In the genomic region with DNA sequence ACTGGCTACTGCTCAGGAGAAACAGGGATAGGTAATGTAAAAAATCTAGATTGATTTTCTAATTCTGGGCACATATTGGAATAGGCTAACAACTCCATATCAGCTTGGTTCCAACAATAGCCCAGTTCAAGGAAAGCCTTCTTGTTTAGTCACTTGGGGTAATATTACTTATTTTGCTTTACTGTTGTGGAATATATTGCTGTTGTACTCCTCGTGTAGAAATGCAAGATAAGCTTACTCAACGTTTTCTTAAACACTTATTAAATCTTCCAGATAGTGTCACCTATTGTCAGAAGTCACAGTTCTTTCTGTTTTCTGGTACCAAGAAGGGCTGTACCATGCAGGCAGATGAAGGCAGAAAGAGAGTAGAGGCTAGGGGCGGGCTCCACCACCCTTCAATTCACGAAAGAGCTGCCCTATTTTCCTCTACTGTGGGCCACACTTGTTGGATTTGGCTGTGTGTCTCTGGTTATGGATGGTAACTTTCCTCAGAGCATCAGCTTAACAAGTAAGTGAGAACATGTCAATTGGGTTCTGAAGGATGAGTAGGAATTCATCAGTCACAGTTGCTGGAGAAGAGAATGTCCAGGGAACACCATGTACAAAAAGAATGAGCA, we compare ENCODE assay signal across 24 cellular contexts. TPM values are rescaled to one million over a fixed set of nuclear protein-coding genes. Genes with fewer than 3 reads are reported as not detected.
DNase-seq lines count a peak whose midpoint lies in the region; ATAC-seq and TF ChIP-seq lines count a peak whose summit lies in the region.
"Had no signal": no experiment of that assay in that cellular context is flagged by ENCODE, and none has a peak within 500 bp of the region (broad histone marks: within the 10 kb centered on the region; RNA-seq: fewer than 3 reads in every experiment).

No MANE protein-coding gene starts in this region.

- intact Hi-C loops in dorsolateral prefrontal cortex (cut with DNase I), result no loop called here

- H3K27me3 Mint-ChIP-seq in activated CD8-positive, alpha-beta T cell treated with anti-CD3 and anti-CD28 coated beads, Interleukin-2, amount 10 ng/mL, durations not matched to agents 7 days and 5 days (ENCODE audit: low read depth), result peaks cover 2% of the 10 kb centered on the region

- H3K27ac Mint-ChIP-seq in activated CD8-positive, alpha-beta T cell treated with anti-CD3 and anti-CD28 coated beads, Interleukin-2, amount 10 ng/mL, durations not matched to agents 7 days and 5 days, result no peak overlapping the region

- CTCF ChIA-PET in activated CD8-positive, alpha-beta T cell treated with anti-CD3 and anti-CD28 coated beads, Interleukin-2, amount 10 ng/mL, durations not matched to agents 7 days and 5 days (lab: Charles Lee), result no interaction called here

- no peaks in the 10 kb centered on the region for H3K4me1 Mint-ChIP-seq in activated CD8-positive, alpha-beta T cell treated with anti-CD3 and anti-CD28 coated beads, Interleukin-2, amount 10 ng/mL, durations not matched to agents 7 days and 5 days (ENCODE audit: low read depth)
- H3K4me1 Mint-ChIP-seq: CD14-positive monocyte; CD8-positive, alpha-beta memory T cell had no signal

- POLR2A ChIA-PET in activated CD8-positive, alpha-beta T cell treated with anti-CD3 and anti-CD28 coated beads, Interleukin-2, amount 10 ng/mL, durations not matched to agents 7 days and 5 days (lab: Charles Lee), result no interaction called here

- H3K27me3 ChIP-seq in dorsolateral prefrontal cortex, result no peaks in the 10 kb centered on the region
- H3K27me3 ChIP-seq: BE2C, MG63 had no signal

- no peak for ATAC-seq in activated CD8-positive, alpha-beta T cell treated with anti-CD3 and anti-CD28 coated beads, Interleukin-2, amount 10 ng/mL, durations not matched to agents 7 days and 5 days
- ATAC-seq in GM19467 (IDR thresholded peaks at IDR 0.05; ENCODE audit: unreplicated experiment), result no peak

- TF ChIP-seq CTCF in dorsolateral prefrontal cortex (IDR thresholded peaks at IDR 0.05 in 54 of 56, conservative IDR thresholded peaks at IDR 0.05 in 2 of 56; ENCODE audit: low read depth in 1 of 56, partially characterized antibody in 56 of 56), result no peak

- no peak overlapping the region for H3K4me3 Mint-ChIP-seq in activated CD8-positive, alpha-beta T cell treated with anti-CD3 and anti-CD28 coated beads, Interleukin-2, amount 10 ng/mL, durations not matched to agents 7 days and 5 days
- H3K4me3 Mint-ChIP-seq: CD14-positive monocyte; CD8-positive, alpha-beta memory T cell had no signal

- no peaks in the 10 kb centered on the region for H3K9me3 Mint-ChIP-seq in activated CD8-positive, alpha-beta T cell treated with anti-CD3 and anti-CD28 coated beads, Interleukin-2, amount 10 ng/mL, durations not matched to agents 7 days and 5 days (ENCODE audit: insufficient read depth)
- H3K9me3 Mint-ChIP-seq: CD14-positive monocyte; CD8-positive, alpha-beta memory T cell had no signal

- no peaks in the 10 kb centered on the region for H3K36me3 Mint-ChIP-seq in activated CD8-positive, alpha-beta T cell treated with anti-CD3 and anti-CD28 coated beads, Interleukin-2, amount 10 ng/mL, durations not matched to agents 7 days and 5 days (ENCODE audit: low read depth)
- H3K36me3 Mint-ChIP-seq: CD8-positive, alpha-beta memory T cell had no signal

- peak overlapping the region in 48 of 59 donors; percentile 0 to 79 (median 58) for H3K27ac ChIP-seq in dorsolateral prefrontal cortex
- H3K27ac ChIP-seq: 22Rv1 had no signal

- DNase-seq in activated CD8-positive, alpha-beta memory T cell treated with anti-CD3 and anti-CD28 coated beads, Interleukin-2, amount 50 U/mL, for 48 hours, result peak; percentile 10
- DNase-seq in activated CD8-positive, alpha-beta memory T cell treated with anti-CD3 and anti-CD28 coated beads for 24 hours, result no peak
- no peak for DNase-seq in dorsolateral prefrontal cortex
- peak; percentile 3 for DNase-seq in mesenteric fat pad (ENCODE audit: low spot score)
- no peak for DNase-seq in activated CD8-positive, alpha-beta T cell treated with anti-CD3 and anti-CD28 coated beads, Interleukin-2, amount 10 ng/mL, durations not matched to agents 7 days and 5 days
- DNase-seq in DMS53 (lab: John Stamatoyannopoulos, UW), result no peak
- DNase-seq in NCI-H446 (lab: John Stamatoyannopoulos, UW), result no peak
- DNase-seq: ACHN; BE2C; CD8-positive, alpha-beta memory T cell; DMS 273 treated with DMSO at 0.1 percent for 48 hours; DMS79 treated with DMSO at 0.1 percent for 48 hours; GF-D8; KBM-7; MG63; NCI-H1105 treated with DMSO at 0.1 percent for 48 hours; NCI-H146; NCI-H2029; NCI-H526 treated with DMSO at 0.1 percent for 48 hours; Right ventricle myocardium superior; RPMI8226 had no signal

- no peak overlapping the region for H3K4me3 ChIP-seq in dorsolateral prefrontal cortex
- H3K4me3 ChIP-seq: MG63 had no signal

RNA-seq across cellular contexts. Expression of a gene that starts 38.0 kb away (rescaled TPM):
- total RNA-seq in dorsolateral prefrontal cortex (100 to 1,000 TPM in 37 of 120 experiments, 10 to 100 TPM in 83; 22.3 to 262 (median 78.6) TPM), mesenteric fat pad (47.4 TPM)
- 1 to 10 TPM; 1.6 TPM for total RNA-seq in activated CD8-positive, alpha-beta T cell treated with anti-CD3 and anti-CD28 coated beads, Interleukin-2, amount 10 ng/mL, durations not matched to agents 7 days and 5 days

Comparison
In these comparisons a context has a peak if more than half of its experiments do, and no peak if none do; other contexts are left out.
1. DNase-seq: peak in activated CD8-positive, alpha-beta memory T cell treated with anti-CD3 and anti-CD28 coated beads, Interleukin-2, amount 50 U/mL, for 48 hours (single experiment) and mesenteric fat pad (single experiment); none in activated CD8-positive, alpha-beta memory T cell treated with anti-CD3 and anti-CD28 coated beads for 24 hours (single experiment), dorsolateral prefrontal cortex (0 of 10), activated CD8-positive, alpha-beta T cell treated with anti-CD3 and anti-CD28 coated beads, Interleukin-2, amount 10 ng/mL, durations not matched to agents 7 days and 5 days (single experiment), DMS53 (single experiment) and NCI-H446 (0 of 2).
2. RNA of a gene that starts 38.0 kb away (total RNA-seq): 22.3 to 262 TPM in dorsolateral prefrontal cortex and 47.4 TPM in mesenteric fat pad (single experiment); 1.6 TPM in activated CD8-positive, alpha-beta T cell treated with anti-CD3 and anti-CD28 coated beads, Interleukin-2, amount 10 ng/mL, durations not matched to agents 7 days and 5 days; every median in the first group is over 4 times any median in the second.